Comparison of ENCODE assay signal across 16 cellular contexts in the genomic region with DNA sequence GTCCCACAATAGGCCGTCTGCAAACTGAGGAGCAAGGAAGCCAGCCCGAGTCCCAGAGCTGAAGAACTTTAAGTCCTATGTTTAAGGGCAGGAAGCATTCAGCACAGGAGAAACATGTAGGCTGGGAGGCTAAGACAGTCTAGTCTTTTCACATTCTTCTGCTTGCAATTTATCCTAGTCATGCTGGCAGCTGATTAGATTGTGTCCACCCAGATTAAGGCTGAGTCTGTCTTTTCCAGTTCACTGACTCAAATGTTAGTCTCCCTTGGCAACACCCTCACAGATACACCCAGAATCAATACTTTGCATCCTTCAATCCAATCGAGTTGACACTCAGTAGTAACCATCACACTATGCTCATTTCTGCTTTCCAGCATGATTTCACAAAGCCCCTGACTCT.
DNase-seq lines count a peak whose midpoint lies in the region; TF ChIP-seq lines count a peak whose summit lies in the region.
"Had no signal": no experiment of that assay in that cellular context is flagged by ENCODE, and none has a peak within 500 bp of the region (broad histone marks: within the 10 kb centered on the region; RNA-seq: fewer than 3 reads in every experiment).

No MANE protein-coding gene starts in this region.

- H3K4me1 Mint-ChIP-seq in mesothelial cell of epicardium: peaks cover 5% of the 10 kb centered on the region
- H3K4me1 Mint-ChIP-seq: B cell had no signal

- peak overlapping the region; percentile 60 for H2AFZ ChIP-seq in smooth muscle cell (ENCODE audit: low read depth)

- H3K9me3 Mint-ChIP-seq in mesothelial cell of epicardium: peaks cover 10% of the 10 kb centered on the region

- H3K9me3 ChIP-seq in smooth muscle cell (replicated peaks; ENCODE audit: low read depth): no peaks in the 10 kb centered on the region

- TF ChIP-seq CTCF in VCaP (conservative IDR thresholded peaks at IDR 0.05) (no peak), fibroblast of pulmonary artery (IDR thresholded peaks at IDR 0.05; ENCODE audit: low read length, missing control alignments) (no peak), mesothelial cell of epicardium (IDR thresholded peaks at IDR 0.05; ENCODE audit: unreplicated experiment) (no peak), smooth muscle cell (IDR thresholded peaks at IDR 0.05; ENCODE audit: borderline replicate concordance, insufficient read depth, poor library complexity, severe bottlenecking) (no peak)

- H3K27me3 ChIP-seq in smooth muscle cell (ENCODE audit: low read depth): no peaks in the 10 kb centered on the region

- H3K27me3 Mint-ChIP-seq in mesothelial cell of epicardium (ENCODE audit: low read depth): no peaks in the 10 kb centered on the region
- H3K27me3 Mint-ChIP-seq: B cell; CD4-positive, alpha-beta T cell had no signal

- H4K20me1 ChIP-seq in smooth muscle cell (ENCODE audit: low read depth): no peaks in the 10 kb centered on the region

- no peak overlapping the region for H3K4me3 Mint-ChIP-seq in mesothelial cell of epicardium
- H3K4me3 Mint-ChIP-seq: B cell; CD4-positive, alpha-beta T cell; H9 had no signal

- H3K27ac ChIP-seq in VCaP (peak overlapping the region; percentile 59), smooth muscle cell (ENCODE audit: low read depth) (peak overlapping the region; percentile 86)

- no peaks in the 10 kb centered on the region for H3K79me2 ChIP-seq in smooth muscle cell (ENCODE audit: low read depth)

- peak; percentile 7 for DNase-seq in fibroblast of pulmonary artery (ENCODE audit: low read depth)
- no peak for DNase-seq in mesothelial cell of epicardium (ENCODE audit: low spot score in 2 of 2, unreplicated experiment in 2 of 2)
- DNase-seq in smooth muscle cell (lab: John Stamatoyannopoulos, UW; ENCODE audit: unreplicated experiment): no peak
- no peak for DNase-seq in NCI-H82 (lab: John Stamatoyannopoulos, UW)
- no peak for DNase-seq in NOMO-1 treated with DMSO at 0.1 percent for 48 hours (lab: John Stamatoyannopoulos, UW; ENCODE audit: unreplicated experiment)
- no peak for DNase-seq in activated CD8-positive, alpha-beta memory T cell treated with anti-CD3 and anti-CD28 coated beads, Interleukin-2, amount 50 U/mL, for 48 hours
- DNase-seq in germinal center (ENCODE audit: low spot score): no peak
- DNase-seq: C1 segment of cervical spinal cord; Calu3; CD4-positive, alpha-beta T cell; DMS 273 treated with DMSO at 0.1 percent for 48 hours; GOT3; H9 had no signal

- no peaks in the 10 kb centered on the region for H3K36me3 ChIP-seq in smooth muscle cell (ENCODE audit: low read depth)

- 22% methylated on average over 3 of the region's 3 CpGs for WGBS in smooth muscle cell (ENCODE audit: low lambda C conversion rate)

- H3K27ac Mint-ChIP-seq in mesothelial cell of epicardium: peak overlapping the region; percentile 4
- H3K27ac Mint-ChIP-seq: B cell; CD4-positive, alpha-beta T cell; H9 had no signal

- H3K4me2 ChIP-seq in smooth muscle cell: peak overlapping the region; percentile 39

- peaks cover 14% of the 10 kb centered on the region for H3K4me1 ChIP-seq in smooth muscle cell (ENCODE audit: low read depth)

- H3K4me3 ChIP-seq in fibroblast of pulmonary artery (replicated peaks; ENCODE audit: low read depth, low read length) (no peak overlapping the region), smooth muscle cell (no peak overlapping the region)
- H3K4me3 ChIP-seq: GM12878 had no signal

- H3K9ac ChIP-seq in smooth muscle cell (ENCODE audit: low read depth): peak overlapping the region; percentile 64

- no peaks in the 10 kb centered on the region for H3K36me3 Mint-ChIP-seq in mesothelial cell of epicardium

- H3F3A ChIP-seq in smooth muscle cell (ENCODE audit: low read depth): peaks cover 6% of the 10 kb centered on the region
